Comparison of ENCODE assay signal across 8 cellular contexts in the genomic region with DNA sequence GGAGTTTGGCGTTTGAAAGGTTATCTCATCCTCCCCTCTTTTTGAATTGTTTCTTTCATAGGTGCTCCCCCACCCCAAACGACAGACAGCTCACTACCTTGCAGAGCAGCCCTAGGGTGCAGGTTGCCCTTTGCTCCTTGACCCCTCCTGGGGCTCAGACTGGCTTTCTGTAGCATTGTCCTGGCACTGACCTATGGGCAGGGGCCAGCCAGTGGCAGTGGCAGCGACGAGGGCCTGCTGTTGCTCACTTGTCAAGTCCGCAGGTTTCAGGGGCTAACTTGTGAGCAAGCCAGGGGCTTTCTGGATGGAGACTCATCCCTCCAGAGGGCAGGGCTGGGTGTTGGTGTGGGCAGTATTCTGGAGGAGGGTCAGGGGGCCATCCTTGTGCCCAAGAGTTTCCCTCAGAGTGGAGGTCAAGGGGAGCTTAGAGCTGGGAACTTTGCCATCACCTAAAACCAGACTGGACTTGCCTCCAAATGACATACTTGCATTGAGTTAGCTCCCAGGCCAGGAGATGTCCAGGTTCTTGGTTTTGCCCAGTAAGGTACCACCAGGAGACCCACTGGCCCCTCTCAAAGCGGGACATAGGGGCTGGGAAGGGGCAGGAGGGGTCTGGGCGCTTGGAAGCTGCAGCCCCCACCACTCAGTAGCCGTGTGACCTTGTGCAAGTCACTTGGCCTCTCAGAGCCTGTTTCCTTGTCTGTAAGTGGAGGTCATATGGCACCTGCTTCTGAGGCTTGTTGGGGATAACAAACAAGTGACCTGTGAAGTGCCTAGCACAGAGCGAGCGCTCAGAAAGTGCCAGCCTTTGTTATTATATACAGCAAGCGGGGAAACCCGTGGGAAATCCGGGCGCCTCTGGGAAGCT. TPM values are rescaled to one million over a fixed set of nuclear protein-coding genes. Genes with fewer than 3 reads are reported as not detected.
A peak's percentile ranks its signal among the peaks of the same experiment; 100 is the strongest.
DNase-seq lines count a peak whose midpoint lies in the region; ATAC-seq and TF ChIP-seq lines count a peak whose summit lies in the region.

No MANE protein-coding gene starts in this region.

- peak overlapping the region; percentile 1 for H2AFZ ChIP-seq in HCT116 (ENCODE audit: low read depth, low read length, poor library complexity, severe bottlenecking)

- H3K79me2 ChIP-seq in HCT116 (ENCODE audit: insufficient read depth, low read length), result no peaks in the 10 kb centered on the region

- H3K27ac Mint-ChIP-seq in Calu3 (ENCODE audit: unreplicated experiment), result peak overlapping the region; percentile 42

- CTCF ChIA-PET in Calu3 (lab: Charles Lee), result interaction anchor here (0.6 to 2.4 kb wide), 15 partner anchors 13 to 1096 kb away, joined by 3 to 16 read pairs (median 8); a partner anchor contains a TSS
- CTCF ChIA-PET in HCT116 (lab: Charles Lee), result interaction anchor here (1.1 to 1.2 kb wide), 3 partner anchors 9 to 62 kb away, joined by 3 to 8 read pairs (median 8); no protein-coding TSS in a partner anchor

- TF ChIP-seq POLR2A in HCT116 (IDR thresholded peaks at IDR 0.05; ENCODE audit: borderline replicate concordance, extremely low read depth, insufficient read depth, insufficient read length), result no peak

- no peaks in the 10 kb centered on the region for H3K27me3 ChIP-seq in HCT116 (ENCODE audit: insufficient read depth, low read length)
- H3K27me3 ChIP-seq in iPS-18a (ENCODE audit: control insufficient read depth, insufficient read depth, low read length), result no peaks in the 10 kb centered on the region
- no peaks in the 10 kb centered on the region for H3K27me3 ChIP-seq in thoracic aorta (replicated peaks; ENCODE audit: insufficient read depth)

- TF ChIP-seq CTCF in Calu3 (IDR thresholded peaks at IDR 0.05; ENCODE audit: unreplicated experiment) (no peak), HCT116 (IDR thresholded peaks at IDR 0.05 in 2 of 3, conservative IDR thresholded peaks at IDR 0.05 in 1 of 3; ENCODE audit: borderline replicate concordance in 1 of 3, insufficient read depth in 1 of 3, low read depth in 2 of 3, low read length in 2 of 3) (no peak), thoracic aorta (IDR thresholded peaks at IDR 0.05) (no peak)

- intact Hi-C loops in Calu3 (cut with micrococcal nuclease; ENCODE audit: unreplicated experiment), result no loop called here
- intact Hi-C loops in HCT116 (cut with micrococcal nuclease), result loop anchor here (5.0 kb wide), 2 partner anchors 42 to 53 kb away; a partner anchor contains a TSS
- intact Hi-C loops in left colon (cut with DNase I, micrococcal nuclease), result loop anchor here in 1 of 2 donors (10.0 kb wide), 1 partner anchor 60 kb away; a partner anchor contains a TSS

- peak overlapping the region; percentile 61 for H3K4me3 Mint-ChIP-seq in Calu3 (ENCODE audit: low read depth, unreplicated experiment)

- no peaks in the 10 kb centered on the region for H3K9me3 Mint-ChIP-seq in Calu3 (ENCODE audit: low read depth, unreplicated experiment)

- H3K4me1 ChIP-seq in HCT116 (ENCODE audit: control insufficient read depth in 1 of 2, insufficient read depth in 2 of 2, low read length in 2 of 2) (peaks cover 16 to 30% of the 10 kb centered on the region in 2 experiments), iPS-18a (ENCODE audit: control insufficient read depth, low read depth, low read length) (peaks cover 8% of the 10 kb centered on the region), thoracic aorta (ENCODE audit: control insufficient read depth in 1 of 2, low read depth in 2 of 2) (peaks cover 18 to 26% of the 10 kb centered on the region in 2 donors)

- POLR2A ChIA-PET in HCT116 (lab: Charles Lee), result interaction anchor here (1.1 to 2.9 kb wide), 8 partner anchors 13 to 62 kb away, joined by 3 to 21 read pairs (median 7); a partner anchor contains a TSS

- BruUV-seq in Calu3 (replicated peaks; lab: Mats Ljungman, UMichigan) (no TSS peak), HCT116 (replicated peaks; lab: Mats Ljungman, UMichigan) (no TSS peak)

- H3K4me3 ChIP-seq in HCT116 (replicated peaks in 1 of 2; ENCODE audit: low read depth in 1 of 2, low read length in 2 of 2) (peak overlapping the region; percentile 62 to 69), SK-N-MC (peak overlapping the region; percentile 98), iPS-18a (ENCODE audit: low read length) (peak overlapping the region; percentile 76), thoracic aorta (peak overlapping the region; percentile 74)

- H3K9me3 ChIP-seq in HCT116 (ENCODE audit: control insufficient read depth in 1 of 2, insufficient read depth in 1 of 2, low read depth in 1 of 2, low read length in 2 of 2) (no peaks in the 10 kb centered on the region), SK-N-MC (ENCODE audit: low read depth, low read length) (no peaks in the 10 kb centered on the region), iPS-18a (ENCODE audit: control insufficient read depth, low read depth, low read length) (no peaks in the 10 kb centered on the region), thoracic aorta (no peaks in the 10 kb centered on the region)

- H4K20me1 ChIP-seq in HCT116 (ENCODE audit: insufficient read depth), result no peaks in the 10 kb centered on the region

- TF ChIP-seq RAD21 in HCT116 (IDR thresholded peaks at IDR 0.05; ENCODE audit: low read depth), result no peak

- peaks cover 11% of the 10 kb centered on the region for H3K4me1 Mint-ChIP-seq in Calu3 (ENCODE audit: low read depth, unreplicated experiment)

- peak overlapping the region; percentile 99 for H3K27ac ChIP-seq in HCT116 (ENCODE audit: low read depth, low read length)
- H3K27ac ChIP-seq in SK-N-MC, result peak overlapping the region; percentile 99
- no peak overlapping the region for H3K27ac ChIP-seq in iPS-18a (ENCODE audit: low read length)
- peak overlapping the region; percentile 94 to 98 for H3K27ac ChIP-seq in thoracic aorta

- H3K36me3 ChIP-seq in HCT116 (ENCODE audit: control insufficient read depth in 1 of 2, insufficient read depth in 2 of 2, low read length in 2 of 2), result no peaks in the 10 kb centered on the region
- H3K36me3 ChIP-seq in SK-N-MC (ENCODE audit: insufficient read depth, low read length), result no peaks in the 10 kb centered on the region
- H3K36me3 ChIP-seq in iPS-18a (ENCODE audit: control insufficient read depth, low read depth, low read length), result no peaks in the 10 kb centered on the region
- H3K36me3 ChIP-seq in thoracic aorta, result no peaks in the 10 kb centered on the region

- RAD21 ChIA-PET in HCT116 (lab: Charles Lee; ENCODE audit: low non-redundant PET in 1 of 2, low total read pairs in 2 of 2, uncharacterized antibody in 2 of 2, unreplicated experiment in 2 of 2), result interaction anchor here (0.9 to 1.8 kb wide), 5 partner anchors 38 to 47 kb away, joined by 3 to 6 read pairs (median 4); no protein-coding TSS in a partner anchor

- peak overlapping the region; percentile 88 for H3K4me2 ChIP-seq in HCT116 (ENCODE audit: low read length)

- H3K36me3 Mint-ChIP-seq in Calu3 (ENCODE audit: insufficient read depth, unreplicated experiment), result peaks cover 12% of the 10 kb centered on the region

- DNase-seq in Calu3 (no peak), HCT116 (ENCODE audit: low read depth, low spot score) (no peak), SK-N-MC (ENCODE audit: low read depth, low spot score) (peak; percentile 24), thoracic aorta (ENCODE audit: low spot score) (no peak), CD1c-positive myeloid dendritic cell (ENCODE audit: extremely low spot score) (no peak), left colon (no peak), NCI-H146 treated with DMSO at 0.1 percent for 48 hours (lab: John Stamatoyannopoulos, UW; ENCODE audit: unreplicated experiment) (no peak)

- H3K9me2 ChIP-seq in HCT116 (ENCODE audit: insufficient read depth), result no peaks in the 10 kb centered on the region

- no peaks in the 10 kb centered on the region for H3K27me3 Mint-ChIP-seq in Calu3 (ENCODE audit: unreplicated experiment)

- H3K9ac ChIP-seq in HCT116 (ENCODE audit: low read length) (peak overlapping the region; percentile 72), SK-N-MC (ENCODE audit: insufficient read length) (peak overlapping the region; percentile 93), iPS-18a (ENCODE audit: low read length) (no peak overlapping the region)

- ATAC-seq in HCT116, result peak; percentile 4
- no peak for ATAC-seq in thoracic aorta (ENCODE audit: insufficient number of reproducible peaks, low FRiP score, low read depth)
- ATAC-seq in left colon, result no peak

TF ChIP-seq in HCT116, 20 proteins besides CTCF, POLR2A, EP300 and RAD21 (continues in another document):
- TF ChIP-seq SRF (IDR thresholded peaks at IDR 0.05; ENCODE audit: low read depth), result no peak
- TF ChIP-seq TCF7L2 (IDR thresholded peaks at IDR 0.05; ENCODE audit: borderline replicate concordance, extremely low read depth, insufficient read depth, insufficient read length), result no peak
- TF ChIP-seq EZH2 (IDR thresholded peaks at IDR 0.05), result no peak
- no peak for TF ChIP-seq YY1 (IDR thresholded peaks at IDR 0.05; ENCODE audit: extremely low read depth, insufficient replicate concordance, low read depth, low read length)
- no peak for TF ChIP-seq JUND (IDR thresholded peaks at IDR 0.05)
- TF ChIP-seq, protein P1, sequence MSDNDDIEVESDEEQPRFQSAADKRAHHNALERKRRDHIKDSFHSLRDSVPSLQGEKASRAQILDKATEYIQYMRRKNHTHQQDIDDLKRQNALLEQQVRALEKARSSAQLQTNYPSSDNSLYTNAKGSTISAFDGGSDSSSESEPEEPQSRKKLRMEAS (IDR thresholded peaks at IDR 0.05), result no peak
- TF ChIP-seq ZNF274 (IDR thresholded peaks at IDR 0.05; ENCODE audit: low read depth, low read length), result no peak
- TF ChIP-seq, protein P2, sequence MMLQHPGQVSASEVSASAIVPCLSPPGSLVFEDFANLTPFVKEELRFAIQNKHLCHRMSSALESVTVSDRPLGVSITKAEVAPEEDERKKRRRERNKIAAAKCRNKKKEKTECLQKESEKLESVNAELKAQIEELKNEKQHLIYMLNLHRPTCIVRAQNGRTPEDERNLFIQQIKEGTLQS (IDR thresholded peaks at IDR 0.05), result no peak
- no peak for TF ChIP-seq ELF1 (IDR thresholded peaks at IDR 0.05; ENCODE audit: borderline replicate concordance, low read depth)
- no peak for TF ChIP-seq SIN3A (IDR thresholded peaks at IDR 0.05; ENCODE audit: low read depth)
- TF ChIP-seq EGR1 (IDR thresholded peaks at IDR 0.05; ENCODE audit: low read depth), result no peak
- no peak for TF ChIP-seq ZFX (IDR thresholded peaks at IDR 0.05)
- TF ChIP-seq SP1 (IDR thresholded peaks at IDR 0.05; ENCODE audit: low read depth), result no peak

RNA-seq across cellular contexts. Expression of a gene that starts 53.5 kb away (rescaled TPM):
- total RNA-seq in Calu3 (2022), result 43.7 and 51.6 TPM in 2 replicates
- 63.0 TPM for total RNA-seq in HCT116 (2021; ENCODE audit: unreplicated experiment)
- 27.7 and 36.8 TPM in 2 replicates for polyA plus RNA-seq in HCT116 (2012)
- 10 to 100 TPM in 1 of 2 donors, 1 to 10 TPM in 1; 5.1 to 15.8 TPM for total RNA-seq in thoracic aorta
- 10 to 100 TPM; 15.0 to 19.3 TPM for total RNA-seq in left colon
